In the genomic region with DNA sequence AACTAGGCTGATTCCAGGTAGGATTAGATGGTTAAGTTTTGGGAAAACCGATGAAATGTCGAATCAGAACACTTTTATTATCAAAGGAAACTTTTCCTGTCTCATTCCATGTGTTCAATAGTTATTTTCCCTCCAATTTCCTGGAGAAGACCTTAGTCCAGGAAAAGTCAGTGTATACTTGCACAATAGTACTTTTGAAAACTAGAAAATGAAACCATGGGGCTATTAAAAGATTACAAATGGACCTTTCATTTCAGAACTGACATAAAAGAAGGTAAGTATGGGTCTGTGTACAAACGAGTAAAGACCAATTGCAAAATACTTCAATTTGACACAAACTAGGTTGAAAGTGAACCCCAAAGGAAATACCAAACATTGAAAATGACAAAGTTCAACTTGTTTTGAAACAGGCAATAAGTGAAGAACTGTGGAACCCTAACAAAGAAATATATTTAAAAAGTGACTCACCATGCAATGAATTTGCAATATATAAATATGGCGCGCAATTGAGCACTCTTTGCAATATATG, we compare ENCODE assay signal across 1 cellular context.
TF ChIP-seq lines count a peak whose summit lies in the region.

No MANE protein-coding gene starts in this region.

TF ChIP-seq in HepG2, 621 proteins besides CTCF, POLR2A, EP300 and RAD21 (continued from another document and continues in another):
- TF ChIP-seq, protein P1, sequence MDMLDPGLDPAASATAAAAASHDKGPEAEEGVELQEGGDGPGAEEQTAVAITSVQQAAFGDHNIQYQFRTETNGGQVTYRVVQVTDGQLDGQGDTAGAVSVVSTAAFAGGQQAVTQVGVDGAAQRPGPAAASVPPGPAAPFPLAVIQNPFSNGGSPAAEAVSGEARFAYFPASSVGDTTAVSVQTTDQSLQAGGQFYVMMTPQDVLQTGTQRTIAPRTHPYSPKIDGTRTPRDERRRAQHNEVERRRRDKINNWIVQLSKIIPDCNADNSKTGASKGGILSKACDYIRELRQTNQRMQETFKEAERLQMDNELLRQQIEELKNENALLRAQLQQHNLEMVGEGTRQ (IDR thresholded peaks at IDR 0.05; ENCODE audit: low read depth, low read length), result no peak
- TF ChIP-seq, protein P1 (CRISPR knock-in tag; IDR thresholded peaks at IDR 0.05; ENCODE audit: borderline replicate concordance), result no peak
- TF ChIP-seq GATAD2A (CRISPR knock-in tag; IDR thresholded peaks at IDR 0.05) (peak; percentile 71), SOX5 (CRISPR knock-in tag; IDR thresholded peaks at IDR 0.05; ENCODE audit: borderline replicate concordance) (peak; percentile 37; the same call in 1 of the 2 replicates), ZC3H4 (CRISPR knock-in tag; IDR thresholded peaks at IDR 0.05; ENCODE audit: borderline replicate concordance) (no peak), ZNF772 (CRISPR knock-in tag; IDR thresholded peaks at IDR 0.05) (no peak), FOSL1 (CRISPR knock-in tag; IDR thresholded peaks at IDR 0.05; ENCODE audit: borderline replicate concordance) (peak; percentile 69; the same call in 1 of the 2 replicates), KLF6 (CRISPR knock-in tag; IDR thresholded peaks at IDR 0.05) (no peak), ATF1 (CRISPR knock-in tag; IDR thresholded peaks at IDR 0.05) (0 out of 2 replicates have a peak, but pooled peaks have one; percentile 21), HDAC2 (CRISPR knock-in tag; IDR thresholded peaks at IDR 0.05) (peak; percentile 30), POGZ (CRISPR knock-in tag; IDR thresholded peaks at IDR 0.05) (no peak), ZNF24 (IDR thresholded peaks at IDR 0.05) (no peak), HDAC1 (CRISPR knock-in tag; IDR thresholded peaks at IDR 0.05) (peak; percentile 18; the same call in 1 of the 2 replicates), ZNF30 (CRISPR knock-in tag; IDR thresholded peaks at IDR 0.05) (no peak), ELF4 (CRISPR knock-in tag; IDR thresholded peaks at IDR 0.05; ENCODE audit: borderline replicate concordance) (0 out of 2 replicates have a peak, but pooled peaks have one; percentile 61), ZNF333 (CRISPR knock-in tag; IDR thresholded peaks at IDR 0.05; ENCODE audit: borderline replicate concordance) (no peak), ZNF205 (CRISPR knock-in tag; IDR thresholded peaks at IDR 0.05) (no peak), SIX1 (CRISPR knock-in tag; IDR thresholded peaks at IDR 0.05; ENCODE audit: borderline replicate concordance) (peak; percentile 60; the same call in 1 of the 2 replicates), SOX13 (IDR thresholded peaks at IDR 0.05) (no peak), SOX13 (CRISPR knock-in tag; conservative IDR thresholded peaks at IDR 0.05 in 1 of 2, IDR thresholded peaks at IDR 0.05 in 1 of 2) (peak in 1 of 2 experiments; percentile 58; a peak in 1 of 4 replicates), NCOA2 (CRISPR knock-in tag; IDR thresholded peaks at IDR 0.05) (peak; percentile 83), TCF7L2 (IDR thresholded peaks at IDR 0.05; ENCODE audit: low read depth, low read length) (no peak), ZNF407 (CRISPR knock-in tag; IDR thresholded peaks at IDR 0.05; ENCODE audit: not compliant biosample characterization) (no peak), DNMT1 (CRISPR knock-in tag; IDR thresholded peaks at IDR 0.05) (no peak)
- TF ChIP-seq, protein P2, sequence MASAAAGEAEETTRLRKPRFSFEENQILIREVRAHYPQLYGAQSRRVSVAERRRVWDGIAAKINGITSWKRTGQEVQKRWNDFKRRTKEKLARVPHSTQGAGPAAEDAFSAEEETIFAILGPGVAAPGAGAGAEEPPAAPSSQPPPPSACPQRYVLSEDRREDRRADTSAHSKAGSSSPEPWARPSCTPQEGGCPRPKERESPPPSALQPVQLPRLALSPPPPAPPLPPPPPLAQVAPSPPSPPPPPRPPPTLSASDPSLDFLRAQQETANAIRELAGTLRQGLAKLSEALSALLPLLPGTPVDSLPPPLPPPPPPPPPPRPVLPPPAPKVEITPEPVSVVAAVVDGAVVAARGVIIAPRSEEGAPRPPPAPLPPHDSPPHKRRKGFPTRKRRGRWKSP (CRISPR knock-in tag; IDR thresholded peaks at IDR 0.05), result 0 out of 2 replicates have a peak, but pooled peaks have one; percentile 6
- TF ChIP-seq, protein P3, sequence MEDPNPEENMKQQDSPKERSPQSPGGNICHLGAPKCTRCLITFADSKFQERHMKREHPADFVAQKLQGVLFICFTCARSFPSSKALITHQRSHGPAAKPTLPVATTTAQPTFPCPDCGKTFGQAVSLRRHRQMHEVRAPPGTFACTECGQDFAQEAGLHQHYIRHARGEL (CRISPR knock-in tag; IDR thresholded peaks at IDR 0.05), result no peak
- TF ChIP-seq, protein P4, sequence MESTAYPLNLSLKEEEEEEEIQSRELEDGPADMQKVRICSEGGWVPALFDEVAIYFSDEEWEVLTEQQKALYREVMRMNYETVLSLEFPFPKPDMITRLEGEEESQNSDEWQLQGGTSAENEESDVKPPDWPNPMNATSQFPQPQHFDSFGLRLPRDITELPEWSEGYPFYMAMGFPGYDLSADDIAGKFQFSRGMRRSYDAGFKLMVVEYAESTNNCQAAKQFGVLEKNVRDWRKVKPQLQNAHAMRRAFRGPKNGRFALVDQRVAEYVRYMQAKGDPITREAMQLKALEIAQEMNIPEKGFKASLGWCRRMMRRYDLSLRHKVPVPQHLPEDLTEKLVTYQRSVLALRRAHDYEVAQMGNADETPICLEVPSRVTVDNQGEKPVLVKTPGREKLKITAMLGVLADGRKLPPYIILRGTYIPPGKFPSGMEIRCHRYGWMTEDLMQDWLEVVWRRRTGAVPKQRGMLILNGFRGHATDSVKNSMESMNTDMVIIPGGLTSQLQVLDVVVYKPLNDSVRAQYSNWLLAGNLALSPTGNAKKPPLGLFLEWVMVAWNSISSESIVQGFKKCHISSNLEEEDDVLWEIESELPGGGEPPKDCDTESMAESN (CRISPR knock-in tag; conservative IDR thresholded peaks at IDR 0.05), result 0 out of 2 replicates have a peak, but pooled peaks have one; percentile 62
- TF ChIP-seq, protein P5, sequence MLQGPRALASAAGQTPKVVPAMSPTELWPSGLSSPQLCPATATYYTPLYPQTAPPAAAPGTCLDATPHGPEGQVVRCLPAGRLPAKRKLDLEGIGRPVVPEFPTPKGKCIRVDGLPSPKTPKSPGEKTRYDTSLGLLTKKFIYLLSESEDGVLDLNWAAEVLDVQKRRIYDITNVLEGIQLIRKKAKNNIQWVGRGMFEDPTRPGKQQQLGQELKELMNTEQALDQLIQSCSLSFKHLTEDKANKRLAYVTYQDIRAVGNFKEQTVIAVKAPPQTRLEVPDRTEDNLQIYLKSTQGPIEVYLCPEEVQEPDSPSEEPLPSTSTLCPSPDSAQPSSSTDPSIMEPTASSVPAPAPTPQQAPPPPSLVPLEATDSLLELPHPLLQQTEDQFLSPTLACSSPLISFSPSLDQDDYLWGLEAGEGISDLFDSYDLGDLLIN (CRISPR knock-in tag; IDR thresholded peaks at IDR 0.05; ENCODE audit: borderline replicate concordance), result no peak
- TF ChIP-seq, protein P6, sequence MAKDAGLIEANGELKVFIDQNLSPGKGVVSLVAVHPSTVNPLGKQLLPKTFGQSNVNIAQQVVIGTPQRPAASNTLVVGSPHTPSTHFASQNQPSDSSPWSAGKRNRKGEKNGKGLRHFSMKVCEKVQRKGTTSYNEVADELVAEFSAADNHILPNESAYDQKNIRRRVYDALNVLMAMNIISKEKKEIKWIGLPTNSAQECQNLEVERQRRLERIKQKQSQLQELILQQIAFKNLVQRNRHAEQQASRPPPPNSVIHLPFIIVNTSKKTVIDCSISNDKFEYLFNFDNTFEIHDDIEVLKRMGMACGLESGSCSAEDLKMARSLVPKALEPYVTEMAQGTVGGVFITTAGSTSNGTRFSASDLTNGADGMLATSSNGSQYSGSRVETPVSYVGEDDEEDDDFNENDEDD (CRISPR knock-in tag; IDR thresholded peaks at IDR 0.05; ENCODE audit: borderline replicate concordance), result peak; percentile 92; the same call in 1 of the 2 replicates
- TF ChIP-seq, protein P7, sequence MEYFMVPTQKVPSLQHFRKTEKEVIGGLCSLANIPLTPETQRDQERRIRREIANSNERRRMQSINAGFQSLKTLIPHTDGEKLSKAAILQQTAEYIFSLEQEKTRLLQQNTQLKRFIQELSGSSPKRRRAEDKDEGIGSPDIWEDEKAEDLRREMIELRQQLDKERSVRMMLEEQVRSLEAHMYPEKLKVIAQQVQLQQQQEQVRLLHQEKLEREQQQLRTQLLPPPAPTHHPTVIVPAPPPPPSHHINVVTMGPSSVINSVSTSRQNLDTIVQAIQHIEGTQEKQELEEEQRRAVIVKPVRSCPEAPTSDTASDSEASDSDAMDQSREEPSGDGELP (IDR thresholded peaks at IDR 0.05; ENCODE audit: borderline replicate concordance, low read depth), result no peak
- TF ChIP-seq, protein P8, sequence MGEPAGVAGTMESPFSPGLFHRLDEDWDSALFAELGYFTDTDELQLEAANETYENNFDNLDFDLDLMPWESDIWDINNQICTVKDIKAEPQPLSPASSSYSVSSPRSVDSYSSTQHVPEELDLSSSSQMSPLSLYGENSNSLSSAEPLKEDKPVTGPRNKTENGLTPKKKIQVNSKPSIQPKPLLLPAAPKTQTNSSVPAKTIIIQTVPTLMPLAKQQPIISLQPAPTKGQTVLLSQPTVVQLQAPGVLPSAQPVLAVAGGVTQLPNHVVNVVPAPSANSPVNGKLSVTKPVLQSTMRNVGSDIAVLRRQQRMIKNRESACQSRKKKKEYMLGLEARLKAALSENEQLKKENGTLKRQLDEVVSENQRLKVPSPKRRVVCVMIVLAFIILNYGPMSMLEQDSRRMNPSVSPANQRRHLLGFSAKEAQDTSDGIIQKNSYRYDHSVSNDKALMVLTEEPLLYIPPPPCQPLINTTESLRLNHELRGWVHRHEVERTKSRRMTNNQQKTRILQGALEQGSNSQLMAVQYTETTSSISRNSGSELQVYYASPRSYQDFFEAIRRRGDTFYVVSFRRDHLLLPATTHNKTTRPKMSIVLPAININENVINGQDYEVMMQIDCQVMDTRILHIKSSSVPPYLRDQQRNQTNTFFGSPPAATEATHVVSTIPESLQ (CRISPR knock-in tag; conservative IDR thresholded peaks at IDR 0.05), result no peak
- TF ChIP-seq, protein P9, sequence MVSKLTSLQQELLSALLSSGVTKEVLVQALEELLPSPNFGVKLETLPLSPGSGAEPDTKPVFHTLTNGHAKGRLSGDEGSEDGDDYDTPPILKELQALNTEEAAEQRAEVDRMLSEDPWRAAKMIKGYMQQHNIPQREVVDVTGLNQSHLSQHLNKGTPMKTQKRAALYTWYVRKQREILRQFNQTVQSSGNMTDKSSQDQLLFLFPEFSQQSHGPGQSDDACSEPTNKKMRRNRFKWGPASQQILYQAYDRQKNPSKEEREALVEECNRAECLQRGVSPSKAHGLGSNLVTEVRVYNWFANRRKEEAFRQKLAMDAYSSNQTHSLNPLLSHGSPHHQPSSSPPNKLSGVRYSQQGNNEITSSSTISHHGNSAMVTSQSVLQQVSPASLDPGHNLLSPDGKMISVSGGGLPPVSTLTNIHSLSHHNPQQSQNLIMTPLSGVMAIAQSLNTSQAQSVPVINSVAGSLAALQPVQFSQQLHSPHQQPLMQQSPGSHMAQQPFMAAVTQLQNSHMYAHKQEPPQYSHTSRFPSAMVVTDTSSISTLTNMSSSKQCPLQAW (CRISPR knock-in tag; IDR thresholded peaks at IDR 0.05), result no peak
